9 cellular contexts compared by ENCODE assay signal in genomic region chr14:102479107-102479506, GRCh38.
"Had no signal": no experiment of that assay in that cellular context is flagged by ENCODE, and none has a peak within 500 bp of the region (broad histone marks: within the 10 kb centered on the region; RNA-seq: fewer than 3 reads in every experiment).

No MANE protein-coding gene starts in this region.

- H3K9me3 Mint-ChIP-seq: activated T-helper 2 cell treated with anti-CD3 and anti-CD28 coated beads, Interferon-gamma antibody, Interleukin-2, Interleukin-4, amounts not matched to agents 10 μg/mL and 5 μg/mL and 100 μg/mL, durations not matched to agents 14 hours and 24 hours and 36 hours had no signal

- H3K27ac Mint-ChIP-seq: activated T-helper 2 cell treated with anti-CD3 and anti-CD28 coated beads, Interferon-gamma antibody, Interleukin-2, Interleukin-4, amounts not matched to agents 10 μg/mL and 5 μg/mL and 100 μg/mL, durations not matched to agents 14 hours and 24 hours and 36 hours had no signal

- DNase-seq: activated CD4-positive, CD25-positive, alpha-beta regulatory T cell; activated naive CD4-positive, alpha-beta T cell treated with anti-CD3 and anti-CD28 coated beads, Interleukin-2, amount 50 U/mL, for 16 hours; effector CD4-positive, alpha-beta T cell; foreskin keratinocyte; naive B cell; SIG-M5; T-helper 2 cell had no signal

- H3K4me3 Mint-ChIP-seq: naive B cell had no signal

- H3K27me3 Mint-ChIP-seq: naive B cell had no signal

- ATAC-seq: foreskin keratinocyte had no signal

- H3K27ac ChIP-seq: foreskin keratinocyte, tibial nerve had no signal
